Comparison of ENCODE assay signal across 1 cellular context in the genomic region with DNA sequence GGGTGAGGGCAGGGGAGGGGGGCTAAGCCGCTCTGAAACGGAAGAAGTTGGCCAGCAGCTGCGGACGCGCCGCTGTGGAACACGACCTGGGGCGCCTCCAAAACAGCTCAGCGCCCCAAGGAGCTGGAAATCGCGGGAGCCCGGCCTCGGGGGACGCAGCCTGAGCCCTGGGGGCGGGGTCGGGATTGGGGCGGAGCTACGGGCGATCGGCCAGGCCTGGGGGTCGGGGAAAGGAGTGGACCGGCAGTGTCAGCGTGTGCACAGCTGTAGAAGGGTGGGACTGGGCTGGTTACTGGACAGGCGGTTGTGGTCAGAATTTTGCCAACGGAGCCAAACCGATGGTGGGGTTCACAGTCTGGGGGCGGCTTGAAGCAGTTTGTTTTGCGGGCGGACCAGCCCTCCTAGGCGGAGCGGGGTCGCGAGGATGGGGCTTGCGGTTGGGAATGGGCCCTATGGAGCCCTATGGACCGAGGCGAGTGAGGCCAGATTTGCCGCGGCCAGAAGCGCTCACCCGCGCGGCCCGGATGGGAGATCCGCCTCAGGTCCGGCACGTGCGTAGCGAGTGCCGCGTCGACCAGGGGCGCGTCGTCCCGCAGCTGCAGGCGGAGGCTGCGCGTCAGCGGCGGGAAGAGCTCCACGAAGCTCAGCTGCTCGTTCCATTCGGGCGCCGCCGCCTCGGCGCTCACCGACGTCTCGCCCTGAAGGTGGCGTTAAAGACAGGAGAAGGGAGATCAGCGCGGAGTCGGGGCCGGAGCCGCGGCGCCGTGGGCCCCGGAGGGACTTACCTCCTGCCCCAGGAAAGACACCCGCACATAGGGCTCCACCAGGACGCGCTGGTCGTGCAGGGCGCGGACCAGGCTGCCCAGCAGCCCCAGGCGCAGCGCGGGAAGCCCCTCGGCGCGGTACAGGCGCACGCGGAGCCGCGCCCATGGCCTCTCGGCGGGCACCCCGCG.
TF ChIP-seq lines count a peak whose summit lies in the region.

No MANE protein-coding gene starts in this region.

TF ChIP-seq in GM12878, 131 proteins besides CTCF, POLR2A, EP300 and RAD21:
- TF ChIP-seq CREM (IDR thresholded peaks at IDR 0.05; ENCODE audit: low read depth): peak; percentile 45
- TF ChIP-seq SMC3 (IDR thresholded peaks at IDR 0.05; ENCODE audit: borderline replicate concordance, low read length): peak; percentile 46
- TF ChIP-seq TCF3 (IDR thresholded peaks at IDR 0.05; ENCODE audit: borderline replicate concordance, insufficient read depth, low read depth, low read length): peak; percentile 84
- TF ChIP-seq, protein P1, sequence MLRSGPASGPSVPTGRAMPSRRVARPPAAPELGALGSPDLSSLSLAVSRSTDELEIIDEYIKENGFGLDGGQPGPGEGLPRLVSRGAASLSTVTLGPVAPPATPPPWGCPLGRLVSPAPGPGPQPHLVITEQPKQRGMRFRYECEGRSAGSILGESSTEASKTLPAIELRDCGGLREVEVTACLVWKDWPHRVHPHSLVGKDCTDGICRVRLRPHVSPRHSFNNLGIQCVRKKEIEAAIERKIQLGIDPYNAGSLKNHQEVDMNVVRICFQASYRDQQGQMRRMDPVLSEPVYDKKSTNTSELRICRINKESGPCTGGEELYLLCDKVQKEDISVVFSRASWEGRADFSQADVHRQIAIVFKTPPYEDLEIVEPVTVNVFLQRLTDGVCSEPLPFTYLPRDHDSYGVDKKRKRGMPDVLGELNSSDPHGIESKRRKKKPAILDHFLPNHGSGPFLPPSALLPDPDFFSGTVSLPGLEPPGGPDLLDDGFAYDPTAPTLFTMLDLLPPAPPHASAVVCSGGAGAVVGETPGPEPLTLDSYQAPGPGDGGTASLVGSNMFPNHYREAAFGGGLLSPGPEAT (IDR thresholded peaks at IDR 0.05; ENCODE audit: low read depth): no peak
- TF ChIP-seq MEF2B (IDR thresholded peaks at IDR 0.05; ENCODE audit: partially characterized antibody, poor library complexity, severe bottlenecking): no peak
- TF ChIP-seq KAT2A (conservative IDR thresholded peaks at IDR 0.05; ENCODE audit: control insufficient read depth, low read depth, low read length): no peak
- no peak for TF ChIP-seq PAX8 (IDR thresholded peaks at IDR 0.05)
- peak; percentile 59 for TF ChIP-seq HDAC6 (IDR thresholded peaks at IDR 0.05; ENCODE audit: unreplicated experiment)
- TF ChIP-seq SIX5 (IDR thresholded peaks at IDR 0.05; ENCODE audit: low read depth, low read length, severe bottlenecking): no peak
- TF ChIP-seq FOS (IDR thresholded peaks at IDR 0.05; ENCODE audit: borderline replicate concordance, extremely low read depth, insufficient read length): no peak
- peak; percentile 56; the same call in 1 of the 2 replicates for TF ChIP-seq CREB1 (IDR thresholded peaks at IDR 0.05; ENCODE audit: low read depth)
- no peak for TF ChIP-seq SIN3A (IDR thresholded peaks at IDR 0.05; ENCODE audit: low read depth, low read length)
- TF ChIP-seq RUNX3 (IDR thresholded peaks at IDR 0.05; ENCODE audit: low read length): 0 out of 2 replicates have a peak, but pooled peaks have one; percentile 16
- TF ChIP-seq TARDBP (IDR thresholded peaks at IDR 0.05; ENCODE audit: borderline replicate concordance): no peak; the same call in 1 of the 2 replicates
- TF ChIP-seq, protein P2, sequence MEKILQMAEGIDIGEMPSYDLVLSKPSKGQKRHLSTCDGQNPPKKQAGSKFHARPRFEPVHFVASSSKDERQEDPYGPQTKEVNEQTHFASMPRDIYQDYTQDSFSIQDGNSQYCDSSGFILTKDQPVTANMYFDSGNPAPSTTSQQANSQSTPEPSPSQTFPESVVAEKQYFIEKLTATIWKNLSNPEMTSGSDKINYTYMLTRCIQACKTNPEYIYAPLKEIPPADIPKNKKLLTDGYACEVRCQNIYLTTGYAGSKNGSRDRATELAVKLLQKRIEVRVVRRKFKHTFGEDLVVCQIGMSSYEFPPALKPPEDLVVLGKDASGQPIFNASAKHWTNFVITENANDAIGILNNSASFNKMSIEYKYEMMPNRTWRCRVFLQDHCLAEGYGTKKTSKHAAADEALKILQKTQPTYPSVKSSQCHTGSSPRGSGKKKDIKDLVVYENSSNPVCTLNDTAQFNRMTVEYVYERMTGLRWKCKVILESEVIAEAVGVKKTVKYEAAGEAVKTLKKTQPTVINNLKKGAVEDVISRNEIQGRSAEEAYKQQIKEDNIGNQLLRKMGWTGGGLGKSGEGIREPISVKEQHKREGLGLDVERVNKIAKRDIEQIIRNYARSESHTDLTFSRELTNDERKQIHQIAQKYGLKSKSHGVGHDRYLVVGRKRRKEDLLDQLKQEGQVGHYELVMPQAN (conservative IDR thresholded peaks at IDR 0.05): no peak
- no peak for TF ChIP-seq CHD4 (IDR thresholded peaks at IDR 0.05)
- TF ChIP-seq ZNF24 (IDR thresholded peaks at IDR 0.05): no peak
- no peak for TF ChIP-seq MYB (IDR thresholded peaks at IDR 0.05; ENCODE audit: borderline replicate concordance, low read depth, low read length)
- no peak for TF ChIP-seq RCOR1 (conservative IDR thresholded peaks at IDR 0.05; ENCODE audit: low read depth, low read length)
- peak; percentile 91 to 96 for TF ChIP-seq BHLHE40 (IDR thresholded peaks at IDR 0.05; ENCODE audit: borderline replicate concordance in 1 of 2, low read depth in 2 of 2, low read length in 1 of 2)
- TF ChIP-seq, protein P3, sequence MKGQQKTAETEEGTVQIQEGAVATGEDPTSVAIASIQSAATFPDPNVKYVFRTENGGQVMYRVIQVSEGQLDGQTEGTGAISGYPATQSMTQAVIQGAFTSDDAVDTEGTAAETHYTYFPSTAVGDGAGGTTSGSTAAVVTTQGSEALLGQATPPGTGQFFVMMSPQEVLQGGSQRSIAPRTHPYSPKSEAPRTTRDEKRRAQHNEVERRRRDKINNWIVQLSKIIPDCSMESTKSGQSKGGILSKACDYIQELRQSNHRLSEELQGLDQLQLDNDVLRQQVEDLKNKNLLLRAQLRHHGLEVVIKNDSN (IDR thresholded peaks at IDR 0.05; ENCODE audit: borderline replicate concordance, extremely low read length, insufficient read depth, low read depth, low read length): no peak
- TF ChIP-seq IKZF1 (conservative IDR thresholded peaks at IDR 0.05): peak; percentile 41
- TF ChIP-seq, protein P4, sequence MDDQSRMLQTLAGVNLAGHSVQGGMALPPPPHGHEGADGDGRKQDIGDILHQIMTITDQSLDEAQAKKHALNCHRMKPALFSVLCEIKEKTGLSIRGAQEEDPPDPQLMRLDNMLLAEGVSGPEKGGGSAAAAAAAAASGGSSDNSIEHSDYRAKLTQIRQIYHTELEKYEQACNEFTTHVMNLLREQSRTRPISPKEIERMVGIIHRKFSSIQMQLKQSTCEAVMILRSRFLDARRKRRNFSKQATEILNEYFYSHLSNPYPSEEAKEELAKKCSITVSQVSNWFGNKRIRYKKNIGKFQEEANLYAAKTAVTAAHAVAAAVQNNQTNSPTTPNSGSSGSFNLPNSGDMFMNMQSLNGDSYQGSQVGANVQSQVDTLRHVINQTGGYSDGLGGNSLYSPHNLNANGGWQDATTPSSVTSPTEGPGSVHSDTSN (IDR thresholded peaks at IDR 0.05; ENCODE audit: insufficient replicate concordance, low read depth, low read length): no peak
- TF ChIP-seq FOXM1 (IDR thresholded peaks at IDR 0.05; ENCODE audit: low read depth, low read length): no peak
- 0 out of 2 replicates have a peak, but pooled peaks have one; percentile 26 for TF ChIP-seq DPF2 (IDR thresholded peaks at IDR 0.05)
- TF ChIP-seq, protein P5, sequence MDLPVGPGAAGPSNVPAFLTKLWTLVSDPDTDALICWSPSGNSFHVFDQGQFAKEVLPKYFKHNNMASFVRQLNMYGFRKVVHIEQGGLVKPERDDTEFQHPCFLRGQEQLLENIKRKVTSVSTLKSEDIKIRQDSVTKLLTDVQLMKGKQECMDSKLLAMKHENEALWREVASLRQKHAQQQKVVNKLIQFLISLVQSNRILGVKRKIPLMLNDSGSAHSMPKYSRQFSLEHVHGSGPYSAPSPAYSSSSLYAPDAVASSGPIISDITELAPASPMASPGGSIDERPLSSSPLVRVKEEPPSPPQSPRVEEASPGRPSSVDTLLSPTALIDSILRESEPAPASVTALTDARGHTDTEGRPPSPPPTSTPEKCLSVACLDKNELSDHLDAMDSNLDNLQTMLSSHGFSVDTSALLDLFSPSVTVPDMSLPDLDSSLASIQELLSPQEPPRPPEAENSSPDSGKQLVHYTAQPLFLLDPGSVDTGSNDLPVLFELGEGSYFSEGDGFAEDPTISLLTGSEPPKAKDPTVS (IDR thresholded peaks at IDR 0.05; ENCODE audit: low read depth, low read length): no peak
- TF ChIP-seq NFYA (IDR thresholded peaks at IDR 0.05; ENCODE audit: borderline replicate concordance, low read depth, low read length): no peak
- 0 out of 2 replicates have a peak, but pooled peaks have one; percentile 16 for TF ChIP-seq TCF12 (IDR thresholded peaks at IDR 0.05; ENCODE audit: low read depth, low read length)
- TF ChIP-seq HDAC2 (IDR thresholded peaks at IDR 0.05): no peak
- 0 out of 2 replicates have a peak, but pooled peaks have one; percentile 9 for TF ChIP-seq YY1 (IDR thresholded peaks at IDR 0.05; ENCODE audit: low read depth, low read length)
- TF ChIP-seq SUZ12 (IDR thresholded peaks at IDR 0.05; ENCODE audit: unreplicated experiment): peak; percentile 13
- peak; percentile 43; the same call in 1 of the 2 replicates for TF ChIP-seq LARP7 (IDR thresholded peaks at IDR 0.05)
- no peak for TF ChIP-seq ZBED1 (IDR thresholded peaks at IDR 0.05; ENCODE audit: borderline replicate concordance)
